Comparison of ENCODE assay signal across 8 cellular contexts in the genomic region with DNA sequence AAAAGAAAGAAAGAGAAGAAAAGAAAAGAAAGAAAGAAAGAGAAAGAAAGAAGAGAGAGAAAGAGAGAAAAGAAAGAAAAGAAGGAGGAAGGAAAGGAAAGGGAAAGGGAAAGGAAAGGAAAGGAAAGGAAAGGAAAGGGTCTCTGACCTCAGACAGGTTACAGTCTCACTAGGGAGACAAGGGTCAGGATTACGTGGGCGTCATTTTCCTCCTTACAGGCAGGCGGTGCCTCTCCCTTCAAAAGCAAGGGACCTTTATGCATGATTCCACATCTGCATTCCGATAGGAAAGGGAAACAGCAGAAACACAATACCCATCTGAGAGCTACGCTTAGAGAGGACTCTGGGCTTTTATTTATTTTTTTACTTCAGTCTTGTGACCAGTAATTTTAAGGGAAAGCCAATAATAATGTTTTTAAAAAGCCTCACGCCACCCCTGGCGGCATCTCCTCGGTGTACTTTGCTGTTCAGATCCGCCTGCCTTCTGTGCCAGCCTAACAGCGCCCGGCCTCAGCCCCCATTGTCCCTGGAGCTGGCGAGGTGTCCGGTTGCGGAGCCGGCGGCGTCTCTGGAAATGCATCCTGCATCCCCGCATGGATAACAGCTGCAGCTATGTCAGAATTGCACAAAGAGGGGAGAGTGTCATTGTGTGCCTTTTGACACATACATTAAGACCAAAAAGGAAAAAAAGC. TPM values are rescaled to one million over a fixed set of nuclear protein-coding genes. Genes with fewer than 3 reads are reported as not detected.
A peak's percentile ranks its signal among the peaks of the same experiment; 100 is the strongest.
DNase-seq lines count a peak whose midpoint lies in the region; ATAC-seq and TF ChIP-seq lines count a peak whose summit lies in the region.

No MANE protein-coding gene starts in this region.

- H3K9me3 ChIP-seq in skeletal muscle tissue (ENCODE audit: control insufficient read depth in 3 of 3, low read length in 3 of 3) = no peaks in the 10 kb centered on the region

- DNase-seq in CD1c-positive myeloid dendritic cell (ENCODE audit: extremely low spot score) (peak; percentile 17), HuH-7 (ENCODE audit: low spot score) (peak; percentile 77), RWPE1 (ENCODE audit: low spot score) (peak; percentile 58), inferior parietal cortex (ENCODE audit: extremely low spot score) (peak; percentile 64)
- DNase-seq in effector CD8-positive, alpha-beta T cell (lab: John Stamatoyannopoulos, UW) = no peak

- CTCF ChIA-PET in RWPE1 (lab: Yijun Ruan, JAX) = interaction anchor here (0.5 to 1.6 kb wide), 3 partner anchors 25 to 528 kb away, joined by 4 to 5 read pairs (median 4); no protein-coding TSS in a partner anchor

- H3K36me3 ChIP-seq in skeletal muscle tissue (ENCODE audit: control insufficient read depth in 3 of 3, insufficient read depth in 3 of 3, low read length in 3 of 3) = no peaks in the 10 kb centered on the region

- no peak for ATAC-seq in HG02642 (IDR thresholded peaks at IDR 0.05; ENCODE audit: poor library complexity, unreplicated experiment)

- no peaks in the 10 kb centered on the region for H3K27me3 ChIP-seq in skeletal muscle tissue (ENCODE audit: control insufficient read depth in 3 of 3, insufficient read depth in 3 of 3, low read length in 3 of 3)

- peaks cover 4 to 12% (median 6%) of the 10 kb centered on the region in 3 donors for H3K4me1 ChIP-seq in skeletal muscle tissue (ENCODE audit: control insufficient read depth in 3 of 3, insufficient read depth in 3 of 3, low read length in 3 of 3)

- TF ChIP-seq CTCF in RWPE1 (conservative IDR thresholded peaks at IDR 0.05; ENCODE audit: low read depth) = no peak

- H3K4me3 ChIP-seq in skeletal muscle tissue (ENCODE audit: low read length in 3 of 3) = peak overlapping the region; percentile 58 to 69 (median 67)

- H3K27ac ChIP-seq in RWPE1 (peak overlapping the region; percentile 95), cingulate gyrus (ENCODE audit: low read depth, low read length) (peak overlapping the region; percentile 42), skeletal muscle tissue (ENCODE audit: low read depth, low read length) (no peak overlapping the region)

- POLR2A ChIA-PET in RWPE1 (lab: Yijun Ruan, JAX; ENCODE audit: low non-redundant PET) = no interaction called here

- H3K9ac ChIP-seq in skeletal muscle tissue (ENCODE audit: low read depth in 1 of 3, low read length in 3 of 3) = peak overlapping the region; percentile 53 to 65 (median 57)

RNA-seq across cellular contexts. Expression of a gene that starts 0.9 kb away (rescaled TPM):
- 6.3 TPM for total RNA-seq in skeletal muscle tissue
